17 cellular contexts compared by ENCODE assay signal in the genomic region with DNA sequence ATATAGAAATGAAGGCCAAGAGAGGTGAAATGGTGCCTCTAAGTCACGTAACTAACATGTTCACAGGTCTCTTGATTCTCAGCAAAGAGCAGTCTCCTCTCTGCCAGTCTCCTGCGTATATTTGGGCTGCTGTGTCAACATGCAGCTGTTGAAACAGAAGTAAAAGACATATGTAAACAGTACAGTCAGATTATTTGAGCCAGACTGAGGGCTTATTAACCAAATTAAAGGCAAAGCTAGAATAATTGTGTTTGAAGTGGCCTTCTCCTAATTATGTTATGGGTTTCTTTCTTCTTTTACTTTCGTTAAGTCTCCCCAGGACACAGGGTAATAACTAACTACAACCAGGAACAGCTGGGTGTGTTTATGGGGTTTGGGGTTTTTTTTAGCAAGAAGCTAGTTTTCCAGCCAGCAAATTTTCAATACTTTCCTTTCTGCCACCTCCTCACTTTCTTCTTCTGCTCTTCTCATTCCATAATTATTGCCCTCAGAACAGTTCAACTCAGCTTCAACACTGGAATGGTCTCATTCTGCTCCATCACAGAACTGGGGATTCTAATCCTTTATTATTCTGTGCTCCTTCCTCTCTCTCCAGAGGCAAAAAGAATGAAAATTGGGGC. TPM values are rescaled to one million over a fixed set of nuclear protein-coding genes. Genes with fewer than 3 reads are reported as not detected.
DNase-seq lines count a peak whose midpoint lies in the region; ATAC-seq, FAIRE-seq and TF ChIP-seq lines count a peak whose summit lies in the region.
"Had no signal": no experiment of that assay in that cellular context is flagged by ENCODE, and none has a peak within 500 bp of the region (broad histone marks: within the 10 kb centered on the region; RNA-seq: fewer than 3 reads in every experiment).

No MANE protein-coding gene starts in this region.

- peaks cover 10% of the 10 kb centered on the region for H3K4me1 ChIP-seq in A549
- H3K4me1 ChIP-seq in lower lobe of right lung = peaks cover 66% of the 10 kb centered on the region

- POLR2A ChIA-PET in A549 (lab: Yijun Ruan, JAX) = interaction anchor here (1.0 kb wide), 1 partner anchor 79 kb away, joined by 3 read pairs; a partner anchor contains a TSS

- no peak for TF ChIP-seq POLR2A in A549 (IDR thresholded peaks at IDR 0.05; ENCODE audit: low read length)

- no peak overlapping the region for H3K4me3 ChIP-seq in A549
- no peak overlapping the region for H3K4me3 ChIP-seq in lower lobe of right lung
- H3K4me3 ChIP-seq: SJSA1, skin epidermis, thyroid gland had no signal

- peak overlapping the region; percentile 49 for H3K4me2 ChIP-seq in A549

- CTCF ChIA-PET in A549 (lab: Yijun Ruan, JAX) = interaction anchor here (0.9 to 17.6 kb wide), 7 partner anchors 10 to 371 kb away, joined by 3 to 372 read pairs (median 5); a partner anchor contains a TSS

- 24% methylated on average over 3 of the region's 3 CpGs for WGBS in A549 (ENCODE audit: missing lambda C conversion rate)

- no peaks in the 10 kb centered on the region for H3K27me3 ChIP-seq in lower lobe of right lung (ENCODE audit: low read depth)
- H3K27me3 ChIP-seq: thyroid gland had no signal

- TF ChIP-seq EP300 in A549 (IDR thresholded peaks at IDR 0.05) = no peak

- intact Hi-C loops in lower lobe of right lung (cut with DNase I) = no loop called here
- intact Hi-C loops in head of caudate nucleus (cut with DNase I) = no loop called here

- ATAC-seq in A549 (peak; percentile 46 to 48; a peak in 3 of 6 replicates), lower lobe of right lung (peak in 1 of 2 donors; percentile 71), HG02970 (IDR thresholded peaks at IDR 0.05; ENCODE audit: low FRiP score, unreplicated experiment) (no peak), HG03175 (IDR thresholded peaks at IDR 0.05; ENCODE audit: unreplicated experiment) (no peak)

- H3K9me3 ChIP-seq in A549 (no peaks in the 10 kb centered on the region), lower lobe of right lung (no peaks in the 10 kb centered on the region)
- H3K9me3 ChIP-seq: SJSA1, thyroid gland had no signal

- H3K27ac ChIP-seq in A549 = peak overlapping the region in 1 of 2 experiments; percentile 5; a peak in 1 of 6 replicates
- H3K27ac ChIP-seq in lower lobe of right lung = peak overlapping the region; percentile 50
- H3K27ac ChIP-seq: SJSA1, skin epidermis, thyroid gland had no signal

- DNase-seq in A549 (ENCODE audit: low read depth in 1 of 2, low spot score in 1 of 2) (no peak), NCI-H1417 (lab: John Stamatoyannopoulos, UW) (peak in 2 of 3 experiments; percentile 72 to 96), RPMI8226 (peak; percentile 21), lower lobe of right lung (no peak), SW480 (ENCODE audit: low spot score) (no peak), head of caudate nucleus (no peak)
- DNase-seq: DMS 273 treated with DMSO at 0.1 percent for 48 hours, naive B cell, thyroid gland had no signal

- TF ChIP-seq RAD21 in A549 (conservative IDR thresholded peaks at IDR 0.05 in 1 of 2, IDR thresholded peaks at IDR 0.05 in 1 of 2) = no peak

- FAIRE-seq in A549 (lab: Jason Lieb, UNC) = peak; percentile 32
- FAIRE-seq: H54, HTR-8/SVneo, keratinocyte had no signal

- H3K36me3 ChIP-seq in lower lobe of right lung = no peaks in the 10 kb centered on the region
- H3K36me3 ChIP-seq: SJSA1, thyroid gland had no signal

- TF ChIP-seq CTCF in A549 (IDR thresholded peaks at IDR 0.05) = no peak
- no peak for TF ChIP-seq CTCF in lower lobe of right lung (IDR thresholded peaks at IDR 0.05)

TF ChIP-seq in A549, 52 proteins besides CTCF, POLR2A, EP300 and RAD21:
- TF ChIP-seq EHMT2 (IDR thresholded peaks at IDR 0.05; ENCODE audit: low read depth) (no peak), KDM5A (IDR thresholded peaks at IDR 0.05) (no peak), SREBF2 (IDR thresholded peaks at IDR 0.05) (no peak), FOXS1 (CRISPR knock-in tag; IDR thresholded peaks at IDR 0.05) (no peak), EHF (CRISPR knock-in tag; IDR thresholded peaks at IDR 0.05) (no peak), BHLHE40 (IDR thresholded peaks at IDR 0.05; ENCODE audit: low read depth, low read length) (no peak), ZSCAN20 (CRISPR knock-in tag; IDR thresholded peaks at IDR 0.05) (no peak), HOXB5 (CRISPR knock-in tag; IDR thresholded peaks at IDR 0.05) (no peak), FOSL2 (IDR thresholded peaks at IDR 0.05) (no peak), FOSL2 (CRISPR knock-in tag; IDR thresholded peaks at IDR 0.05) (no peak), RCOR1 (IDR thresholded peaks at IDR 0.05; ENCODE audit: low read depth, low read length) (no peak), HOXA7 (CRISPR knock-in tag; IDR thresholded peaks at IDR 0.05) (no peak)
- TF ChIP-seq, protein P1, sequence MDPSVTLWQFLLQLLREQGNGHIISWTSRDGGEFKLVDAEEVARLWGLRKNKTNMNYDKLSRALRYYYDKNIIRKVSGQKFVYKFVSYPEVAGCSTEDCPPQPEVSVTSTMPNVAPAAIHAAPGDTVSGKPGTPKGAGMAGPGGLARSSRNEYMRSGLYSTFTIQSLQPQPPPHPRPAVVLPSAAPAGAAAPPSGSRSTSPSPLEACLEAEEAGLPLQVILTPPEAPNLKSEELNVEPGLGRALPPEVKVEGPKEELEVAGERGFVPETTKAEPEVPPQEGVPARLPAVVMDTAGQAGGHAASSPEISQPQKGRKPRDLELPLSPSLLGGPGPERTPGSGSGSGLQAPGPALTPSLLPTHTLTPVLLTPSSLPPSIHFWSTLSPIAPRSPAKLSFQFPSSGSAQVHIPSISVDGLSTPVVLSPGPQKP (IDR thresholded peaks at IDR 0.05; ENCODE audit: low read depth, low read length) = no peak
- TF ChIP-seq, protein P2, sequence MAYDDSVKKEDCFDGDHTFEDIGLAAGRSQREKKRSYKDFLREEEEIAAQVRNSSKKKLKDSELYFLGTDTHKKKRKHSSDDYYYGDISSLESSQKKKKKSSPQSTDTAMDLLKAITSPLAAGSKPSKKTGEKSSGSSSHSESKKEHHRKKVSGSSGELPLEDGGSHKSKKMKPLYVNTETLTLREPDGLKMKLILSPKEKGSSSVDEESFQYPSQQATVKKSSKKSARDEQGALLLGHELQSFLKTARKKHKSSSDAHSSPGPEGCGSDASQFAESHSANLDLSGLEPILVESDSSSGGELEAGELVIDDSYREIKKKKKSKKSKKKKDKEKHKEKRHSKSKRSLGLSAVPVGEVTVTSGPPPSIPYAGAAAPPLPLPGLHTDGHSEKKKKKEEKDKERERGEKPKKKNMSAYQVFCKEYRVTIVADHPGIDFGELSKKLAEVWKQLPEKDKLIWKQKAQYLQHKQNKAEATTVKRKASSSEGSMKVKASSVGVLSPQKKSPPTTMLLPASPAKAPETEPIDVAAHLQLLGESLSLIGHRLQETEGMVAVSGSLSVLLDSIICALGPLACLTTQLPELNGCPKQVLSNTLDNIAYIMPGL (CRISPR knock-in tag; IDR thresholded peaks at IDR 0.05; ENCODE audit: borderline replicate concordance) = no peak
- TF ChIP-seq, protein P3, sequence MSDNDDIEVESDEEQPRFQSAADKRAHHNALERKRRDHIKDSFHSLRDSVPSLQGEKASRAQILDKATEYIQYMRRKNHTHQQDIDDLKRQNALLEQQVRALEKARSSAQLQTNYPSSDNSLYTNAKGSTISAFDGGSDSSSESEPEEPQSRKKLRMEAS (IDR thresholded peaks at IDR 0.05) = no peak
- TF ChIP-seq, protein P4, sequence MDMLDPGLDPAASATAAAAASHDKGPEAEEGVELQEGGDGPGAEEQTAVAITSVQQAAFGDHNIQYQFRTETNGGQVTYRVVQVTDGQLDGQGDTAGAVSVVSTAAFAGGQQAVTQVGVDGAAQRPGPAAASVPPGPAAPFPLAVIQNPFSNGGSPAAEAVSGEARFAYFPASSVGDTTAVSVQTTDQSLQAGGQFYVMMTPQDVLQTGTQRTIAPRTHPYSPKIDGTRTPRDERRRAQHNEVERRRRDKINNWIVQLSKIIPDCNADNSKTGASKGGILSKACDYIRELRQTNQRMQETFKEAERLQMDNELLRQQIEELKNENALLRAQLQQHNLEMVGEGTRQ (IDR thresholded peaks at IDR 0.05) = no peak

RNA-seq across cellular contexts. Expression of a gene that starts 18.4 kb away (rescaled TPM):
- polyA plus RNA-seq in A549 (2011; rRNA removed) (not detected in 2 replicates), A549 (2017; fragmentation: RNase III; extraction: RNeasy Plus Mini Kit Qiagen cat#74134 plus additional on column Dnase treatment) (not detected in 3 replicates)
- polyA plus RNA-seq in A549 (2012; cell fraction: cytosol; rRNA removed) = not detected in 2 replicates
- not detected in 2 replicates for polyA plus RNA-seq in A549 (2012; cell fraction: nucleus; rRNA removed)
- polyA minus RNA-seq in A549 (2011; rRNA and poly(A)+ RNA removed) = not detected in 2 replicates
- total RNA-seq in lower lobe of right lung = not detected
- total RNA-seq: fibroblast of villous mesenchyme, SJSA1, thyroid gland had no signal
- polyA plus RNA-seq: keratinocyte had no signal

RNA-seq across cellular contexts. Expression of a gene that starts 45.2 kb away (rescaled TPM):
- polyA plus RNA-seq in A549 (2011; rRNA removed) (56.9 and 66.6 TPM in 2 replicates), A549 (2017; fragmentation: RNase III; extraction: RNeasy Plus Mini Kit Qiagen cat#74134 plus additional on column Dnase treatment) (70.7 to 82.0 TPM (median 73.0 TPM) in 3 replicates)
- polyA plus RNA-seq in A549 (2012; cell fraction: cytosol; rRNA removed) = 65.6 and 74.7 TPM in 2 replicates
- polyA plus RNA-seq in A549 (2012; cell fraction: nucleus; rRNA removed) = 90.2 and 104 TPM in 2 replicates
- 49.3 and 50.5 TPM in 2 replicates for polyA minus RNA-seq in A549 (2011; rRNA and poly(A)+ RNA removed)
- total RNA-seq in lower lobe of right lung = 25.2 TPM

Comparison
In these comparisons a context has a peak if more than half of its experiments do, and no peak if none do; other contexts are left out.
1. ATAC-seq: peak in A549 (2 of 2); none in HG02970 (single experiment) and HG03175 (single experiment).
2. DNase-seq: peak in NCI-H1417 (2 of 3) and RPMI8226 (single experiment); none in A549 (0 of 2), lower lobe of right lung (single experiment), SW480 (single experiment) and head of caudate nucleus (0 of 42).